23 cellular contexts compared by ENCODE assay signal in the genomic region with DNA sequence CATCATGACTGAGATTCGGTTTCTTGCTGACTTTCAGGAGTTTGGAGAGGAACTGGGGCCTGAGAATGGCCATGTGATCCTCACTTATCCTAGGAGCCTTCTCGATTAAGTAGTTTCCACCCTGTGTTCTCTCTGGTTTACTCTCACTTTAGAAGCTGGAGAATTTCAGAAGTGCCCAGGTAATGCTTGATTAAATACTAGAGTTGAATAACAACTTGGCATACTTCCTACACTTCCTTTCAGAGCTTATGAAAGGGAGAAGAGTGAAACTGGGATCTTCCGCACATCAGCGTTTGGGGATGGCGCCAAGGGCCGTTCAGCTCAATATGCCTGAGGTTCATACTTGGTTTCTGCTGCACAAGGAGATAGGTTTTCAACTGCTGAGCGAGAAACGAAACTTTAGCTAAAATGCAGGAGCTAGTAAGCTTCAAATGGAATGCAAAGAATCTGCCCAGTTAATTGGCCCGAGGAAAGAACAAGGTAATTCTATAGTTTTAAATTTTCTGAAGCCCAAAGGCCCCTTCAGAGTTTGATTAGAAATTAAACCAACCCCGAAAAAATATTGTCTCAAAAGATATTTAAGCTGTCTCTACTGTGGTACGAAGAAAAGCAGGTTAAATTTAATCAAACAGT. TPM values are rescaled to one million over a fixed set of nuclear protein-coding genes. Genes with fewer than 3 reads are reported as not detected.
DNase-seq lines count a peak whose midpoint lies in the region; ATAC-seq, FAIRE-seq and TF ChIP-seq lines count a peak whose summit lies in the region.
"Had no signal": no experiment of that assay in that cellular context is flagged by ENCODE, and none has a peak within 500 bp of the region (broad histone marks: within the 10 kb centered on the region; RNA-seq: fewer than 3 reads in every experiment).

No MANE protein-coding gene starts in this region.

- H2AK5ac ChIP-seq in H1 (ENCODE audit: low read depth, low read length) = no peak overlapping the region

- no peak for FAIRE-seq in H1 (lab: Jason Lieb, UNC)

- no peak overlapping the region for H3K18ac ChIP-seq in H1 (ENCODE audit: extremely low read depth, low read length)

- TF ChIP-seq RAD21 in H1 (IDR thresholded peaks at IDR 0.05 in 1 of 2, conservative IDR thresholded peaks at IDR 0.05 in 1 of 2; ENCODE audit: low read depth in 2 of 2, low read length in 2 of 2) = no peak

- H3K27me3 ChIP-seq in H1 (replicated peaks in 1 of 4; ENCODE audit: control insufficient read depth in 3 of 4, extremely low read depth in 1 of 4, insufficient read depth in 3 of 4, low read length in 3 of 4) = no peaks in the 10 kb centered on the region
- H3K27me3 ChIP-seq in left lung = no peaks in the 10 kb centered on the region
- H3K27me3 ChIP-seq in suprapubic skin = no peaks in the 10 kb centered on the region
- H3K27me3 ChIP-seq: tibial nerve had no signal

- no peak overlapping the region for H2BK20ac ChIP-seq in H1 (ENCODE audit: low read length)

- H3K9ac ChIP-seq in H1 (replicated peaks in 1 of 4; ENCODE audit: extremely low read depth in 1 of 4, low read depth in 3 of 4, low read length in 3 of 4) = no peak overlapping the region
- H3K9ac ChIP-seq: GM23248 had no signal

- H3K23ac ChIP-seq in H1 (ENCODE audit: insufficient read length) = no peak overlapping the region

- H2BK5ac ChIP-seq in H1 (ENCODE audit: low read depth, low read length) = no peak overlapping the region

- H3K14ac ChIP-seq in H1 (ENCODE audit: insufficient read length) = no peak overlapping the region

- CTCF ChIA-PET in H1 (lab: Charles Lee; ENCODE audit: partially characterized antibody) = interaction anchor here (1.3 kb wide), 1 partner anchor 21 kb away, joined by 5 read pairs; no protein-coding TSS in a partner anchor

- TF ChIP-seq POLR2A in H1 (IDR thresholded peaks at IDR 0.05; ENCODE audit: control extremely low read depth in 1 of 2, low read depth in 2 of 2, low read length in 2 of 2) (no peak), suprapubic skin (IDR thresholded peaks at IDR 0.05) (no peak)

- 0 out of 4 replicates have a peak overlapping the region, but pooled peaks of 1 of the 2 experiments have one; percentile 22 for H3K4me2 ChIP-seq in H1 (ENCODE audit: insufficient read depth in 1 of 2, low read depth in 2 of 2, low read length in 2 of 2)

- no peaks in the 10 kb centered on the region for H3K23me2 ChIP-seq in H1 (ENCODE audit: low read depth, low read length)

- no peaks in the 10 kb centered on the region for H3K79me1 ChIP-seq in H1 (ENCODE audit: low read depth, low read length)

- H3K9me3 ChIP-seq in H1 (ENCODE audit: insufficient read depth in 2 of 2, low read depth in 1 of 2, low read length in 1 of 2) (no peaks in the 10 kb centered on the region), left lung (no peaks in the 10 kb centered on the region), suprapubic skin (no peaks in the 10 kb centered on the region)
- H3K9me3 ChIP-seq: tibial nerve had no signal

- TF ChIP-seq EP300 in H1 (IDR thresholded peaks at IDR 0.05; ENCODE audit: borderline replicate concordance in 1 of 2, low read depth in 2 of 2, low read length in 2 of 2) (no peak), suprapubic skin (IDR thresholded peaks at IDR 0.05) (no peak)

- H4K8ac ChIP-seq in H1 (ENCODE audit: extremely low read depth, insufficient read depth, low read length) = peak overlapping the region; percentile 22; the same call in 1 of the 2 replicates

- H2AFZ ChIP-seq in H1 (ENCODE audit: low read length) = peak overlapping the region; percentile 97
- H2AFZ ChIP-seq: GM23248 had no signal

- intact Hi-C loops in left lung (cut with DNase I) = no loop called here

- H4K91ac ChIP-seq in H1 (replicated peaks; ENCODE audit: insufficient read length, low read length) = no peak overlapping the region

- peak; percentile 90 for ATAC-seq in left lung
- ATAC-seq: activated naive CD8-positive, alpha-beta T cell treated with anti-CD3 and anti-CD28 coated beads, Interleukin-2, amount 50 U/mL, for 24 hours; left cardiac atrium; stimulated activated memory B cell treated with anti-CD40 and anti-IgM and Interleukin-4, amounts not matched to agents 10 μg/mL and 1 μg/mL and 100 μg/mL, for 72 hours had no signal

- H2BK15ac ChIP-seq in H1 (ENCODE audit: low read length) = no peak overlapping the region

- H4K20me1 ChIP-seq in H1 (replicated peaks in 1 of 2; ENCODE audit: control insufficient read depth in 1 of 2, insufficient read depth in 2 of 2, low read length in 2 of 2) = no peaks in the 10 kb centered on the region

- DNase-seq in DMS53 (lab: John Stamatoyannopoulos, UW) (peak; percentile 43), DMS53 treated with DMSO at 0.1 percent for 48 hours (lab: John Stamatoyannopoulos, UW; ENCODE audit: unreplicated experiment) (no peak), H1 (ENCODE audit: low read depth in 1 of 2, low spot score in 2 of 2) (no peak), left lung (no peak), suprapubic skin (ENCODE audit: low spot score in 2 of 2) (no peak), germinal center (ENCODE audit: low spot score) (no peak), NOMO-1 treated with DMSO at 0.1 percent for 48 hours (lab: John Stamatoyannopoulos, UW; ENCODE audit: unreplicated experiment) (no peak), HuH-7 (ENCODE audit: low spot score) (no peak)
- DNase-seq: activated CD4-positive, alpha-beta T cell treated with anti-CD3 and anti-CD28 coated beads, Interleukin-2, amount 50 U/mL, for 48 hours; activated naive CD8-positive, alpha-beta T cell treated with anti-CD3 and anti-CD28 coated beads, Interleukin-2, amount 50 U/mL, for 24 hours; GM23248; hippocampal formation; left cardiac atrium; MV-4-11; NCI-H2107; posterior cingulate gyrus; stimulated activated CD4-positive, alpha-beta T cell treated with anti-CD3 and anti-CD28 coated beads, Interleukin-12 subunit alpha, Interleukin-12 subunit beta, amount 100 ng/mL, for 4 hours had no signal

- H3K79me2 ChIP-seq in H1 (ENCODE audit: control insufficient read depth in 1 of 2, insufficient read depth in 2 of 2, low read length in 2 of 2) = no peaks in the 10 kb centered on the region

- H3K36me3 ChIP-seq in H1 (ENCODE audit: control insufficient read depth in 2 of 4, insufficient read depth in 4 of 4, low read length in 3 of 4) = no peaks in the 10 kb centered on the region
- no peaks in the 10 kb centered on the region for H3K36me3 ChIP-seq in left lung
- H3K36me3 ChIP-seq in suprapubic skin = no peaks in the 10 kb centered on the region
- H3K36me3 ChIP-seq: tibial nerve had no signal

- peak overlapping the region; percentile 16 for H2BK120ac ChIP-seq in H1 (replicated peaks; ENCODE audit: low read depth, low read length)

- WGBS in H1 (ENCODE audit: extremely low coverage in 1 of 2, insufficient coverage in 1 of 2, insufficient read length in 1 of 2, insufficient replicate concordance in 2 of 2, low coverage in 1 of 2, low lambda C conversion rate in 2 of 2, missing lambda C conversion rate in 1 of 2), 2 experiments = 82% methylated on average over 11 of the region's 11 CpGs; no CpG with 5 or more reads in 1 of the 2 experiments
- 53% methylated on average over 11 of the region's 11 CpGs for WGBS in suprapubic skin

- H3K56ac ChIP-seq in H1 (replicated peaks; ENCODE audit: insufficient read length, low read depth, low read length) = no peak overlapping the region

- H4K5ac ChIP-seq in H1 (ENCODE audit: insufficient read length, low read depth, low read length) = no peak overlapping the region

- H3K4me1 ChIP-seq in H1 (replicated peaks in 1 of 4; ENCODE audit: control insufficient read depth in 3 of 4, insufficient read depth in 4 of 4, low read length in 3 of 4) = peaks cover 0 to 6% (median 2%) of the 10 kb centered on the region in 4 experiments; a peak in 2 of 7 replicates
- no peaks in the 10 kb centered on the region for H3K4me1 ChIP-seq in left lung
- H3K4me1 ChIP-seq in suprapubic skin = peaks cover 20% of the 10 kb centered on the region
- H3K4me1 ChIP-seq: tibial nerve had no signal

- 0 out of 2 replicates have a peak overlapping the region, but pooled peaks have one; percentile 5 for H2BK12ac ChIP-seq in H1 (ENCODE audit: low read depth, low read length)

- no peak overlapping the region for H3K27ac ChIP-seq in H1 (ENCODE audit: low read depth, low read length)
- H3K27ac ChIP-seq in left lung = peak overlapping the region; percentile 18 to 68
- H3K27ac ChIP-seq in suprapubic skin = peak overlapping the region; percentile 72
- H3K27ac ChIP-seq: 22Rv1, GM23248, RWPE1, tibial nerve had no signal

- TF ChIP-seq CTCF in H1 (IDR thresholded peaks at IDR 0.05; ENCODE audit: control extremely low read depth in 1 of 3, insufficient read depth in 1 of 3, low read depth in 1 of 3, low read length in 3 of 3) = no peak
- TF ChIP-seq CTCF in left lung (IDR thresholded peaks at IDR 0.05) = no peak
- no peak for TF ChIP-seq CTCF in suprapubic skin (IDR thresholded peaks at IDR 0.05)

- POLR2A ChIA-PET in H1 (lab: Charles Lee; ENCODE audit: partially characterized antibody) = no interaction called here

- no peak overlapping the region for H3K4ac ChIP-seq in H1 (replicated peaks; ENCODE audit: insufficient read length, low read depth, low read length)

- H3K4me3 ChIP-seq in H1 (ENCODE audit: extremely low read depth in 1 of 4, insufficient read depth in 2 of 4, low read depth in 3 of 4, low read length in 4 of 4) = no peak overlapping the region
- no peak overlapping the region for H3K4me3 ChIP-seq in left lung
- peak overlapping the region; percentile 3 for H3K4me3 ChIP-seq in suprapubic skin
- H3K4me3 ChIP-seq: GM23248, tibial nerve had no signal

TF ChIP-seq in H1, 55 proteins besides CTCF, POLR2A, EP300 and RAD21:
- TF ChIP-seq TEAD4 (IDR thresholded peaks at IDR 0.05; ENCODE audit: low read depth, low read length) (peak; percentile 58; the same call in 1 of the 2 replicates), PHF8 (conservative IDR thresholded peaks at IDR 0.05; ENCODE audit: low read depth, low read length) (no peak)

RNA-seq across cellular contexts. Expression of a gene that starts 0.8 kb away (rescaled TPM):
- total RNA-seq in H1 (2021; fragmentation: NEBNext Ultra II Directional; extraction: Animal tissue kit (Norgen Biotek cat#: 25700)) = not detected in 2 replicates
- not detected in 2 replicates for polyA plus RNA-seq in H1 (2011; rRNA removed)
- 0.05 TPM for polyA plus RNA-seq in H1 (2011; cell fraction: cytosol; rRNA removed)
- not detected for polyA plus RNA-seq in H1 (2011; cell fraction: nucleus; rRNA removed)
- not detected in 4 replicates for polyA plus RNA-seq in H1 (2012, experiment 1 of 2)
- polyA plus RNA-seq in H1 (2012, experiment 2 of 2) = not detected
- 0.06 TPM for polyA plus RNA-seq in H1 (2013, experiment 1 of 2)
- 0.13 TPM for polyA plus RNA-seq in H1 (2013, experiment 2 of 2)
- polyA minus RNA-seq in H1 (2011; rRNA and poly(A)+ RNA removed) = not detected in 2 replicates
- polyA minus RNA-seq in H1 (2011; cell fraction: cytosol; rRNA and poly(A)+ RNA removed) = not detected
- polyA minus RNA-seq in H1 (2011; cell fraction: nucleus; rRNA and poly(A)+ RNA removed) = not detected
- 1 to 10 TPM; 6.4 to 7.1 TPM for total RNA-seq in left lung
- 10 to 100 TPM; 36.1 to 64.8 (median 55.0) TPM for total RNA-seq in suprapubic skin
- total RNA-seq: cardiac septum, GM23248, left cardiac atrium, tibial nerve had no signal
- polyA plus RNA-seq: BJ had no signal

Comparison
In these comparisons a context has a peak if more than half of its experiments do, and no peak if none do; other contexts are left out.
1. RNA of a gene that starts 0.8 kb away (total RNA-seq): 36.1 to 64.8 TPM in suprapubic skin; 6.4 to 7.1 TPM in left lung and not detected in H1; every median in the first group is over 4 times any median in the second.